Comparison of ENCODE assay signal across 1 cellular context in the genomic region with DNA sequence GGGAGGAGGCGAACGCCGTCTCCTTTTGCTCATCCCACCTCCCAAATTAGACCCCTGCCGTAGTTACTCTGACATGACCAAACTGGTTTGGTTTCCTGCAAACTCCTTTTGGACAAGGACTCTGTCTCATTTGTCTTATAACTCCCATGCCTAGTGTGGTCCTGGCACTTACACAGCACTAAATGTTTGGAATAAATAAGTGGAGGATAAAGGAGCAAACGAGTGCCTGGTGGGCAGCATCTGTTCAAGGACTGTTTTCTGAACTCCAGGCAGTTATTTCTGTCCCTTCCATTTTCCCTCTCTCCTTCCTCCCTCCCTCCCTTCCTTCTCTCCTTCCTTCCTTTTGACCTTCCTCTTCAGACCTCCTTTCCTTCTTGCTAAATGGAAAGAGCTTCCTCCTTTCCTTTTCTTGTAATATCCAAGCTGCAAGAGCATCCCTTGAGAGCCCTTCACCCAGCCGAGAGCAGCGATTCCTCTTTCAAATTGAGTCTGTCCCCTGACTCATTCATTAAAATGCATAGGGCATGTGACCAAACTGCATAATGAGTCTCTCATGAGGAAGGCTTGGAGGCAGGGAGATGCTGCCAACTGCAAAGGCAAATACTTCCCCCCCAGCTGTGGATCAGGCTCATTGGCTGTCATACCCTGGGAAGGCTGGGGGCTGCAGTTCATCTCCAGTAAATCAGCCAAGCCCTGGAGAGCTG.
TF ChIP-seq lines count a peak whose summit lies in the region.

No MANE protein-coding gene starts in this region.

TF ChIP-seq in H1, 55 proteins besides CTCF, POLR2A, EP300 and RAD21:
- no peak for TF ChIP-seq CHD1 (IDR thresholded peaks at IDR 0.05; ENCODE audit: low read depth, low read length)
- TF ChIP-seq JUND (IDR thresholded peaks at IDR 0.05; ENCODE audit: low read length): peak; percentile 67
- peak; percentile 64 to 77; a peak in 1 of 4 replicates for TF ChIP-seq SIN3A (conservative IDR thresholded peaks at IDR 0.05 in 1 of 2, IDR thresholded peaks at IDR 0.05 in 1 of 2; ENCODE audit: low read depth in 1 of 2, low read length in 2 of 2)
- TF ChIP-seq, protein P1, sequence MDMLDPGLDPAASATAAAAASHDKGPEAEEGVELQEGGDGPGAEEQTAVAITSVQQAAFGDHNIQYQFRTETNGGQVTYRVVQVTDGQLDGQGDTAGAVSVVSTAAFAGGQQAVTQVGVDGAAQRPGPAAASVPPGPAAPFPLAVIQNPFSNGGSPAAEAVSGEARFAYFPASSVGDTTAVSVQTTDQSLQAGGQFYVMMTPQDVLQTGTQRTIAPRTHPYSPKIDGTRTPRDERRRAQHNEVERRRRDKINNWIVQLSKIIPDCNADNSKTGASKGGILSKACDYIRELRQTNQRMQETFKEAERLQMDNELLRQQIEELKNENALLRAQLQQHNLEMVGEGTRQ (IDR thresholded peaks at IDR 0.05; ENCODE audit: low read length): peak; percentile 78
- TF ChIP-seq CTBP2 (IDR thresholded peaks at IDR 0.05; ENCODE audit: borderline replicate concordance, insufficient read depth, insufficient read length, low read length): no peak
- peak; percentile 42; the same call in 1 of the 2 replicates for TF ChIP-seq CREB1 (IDR thresholded peaks at IDR 0.05)
- TF ChIP-seq SP1 (IDR thresholded peaks at IDR 0.05; ENCODE audit: low read depth, low read length): 0 out of 2 replicates have a peak, but pooled peaks have one; percentile 44
- peak; percentile 30 for TF ChIP-seq ASH2L (IDR thresholded peaks at IDR 0.05; ENCODE audit: low read length)
- TF ChIP-seq CEBPB (IDR thresholded peaks at IDR 0.05; ENCODE audit: low read depth, low read length): no peak
- no peak for TF ChIP-seq HDAC6 (IDR thresholded peaks at IDR 0.05; ENCODE audit: low read depth, low read length)
- TF ChIP-seq TAF1 (IDR thresholded peaks at IDR 0.05; ENCODE audit: low read depth, low read length): 0 out of 2 replicates have a peak, but pooled peaks have one; percentile 23
- no peak for TF ChIP-seq RNF2 (IDR thresholded peaks at IDR 0.05; ENCODE audit: borderline replicate concordance, low read depth, low read length, missing control alignments, poor library complexity, severe bottlenecking)
- TF ChIP-seq POLR2AphosphoS5 (IDR thresholded peaks at IDR 0.05; ENCODE audit: low read depth, low read length): no peak
- TF ChIP-seq TEAD4 (IDR thresholded peaks at IDR 0.05; ENCODE audit: low read depth, low read length): peak; percentile 4; the same call in 1 of the 2 replicates
- 0 out of 2 replicates have a peak, but pooled peaks have one; percentile 25 for TF ChIP-seq TBP (IDR thresholded peaks at IDR 0.05; ENCODE audit: low read depth, low read length)
- no peak for TF ChIP-seq SAP30 (IDR thresholded peaks at IDR 0.05; ENCODE audit: insufficient read depth, insufficient replicate concordance, low read length)
- TF ChIP-seq, protein P2, sequence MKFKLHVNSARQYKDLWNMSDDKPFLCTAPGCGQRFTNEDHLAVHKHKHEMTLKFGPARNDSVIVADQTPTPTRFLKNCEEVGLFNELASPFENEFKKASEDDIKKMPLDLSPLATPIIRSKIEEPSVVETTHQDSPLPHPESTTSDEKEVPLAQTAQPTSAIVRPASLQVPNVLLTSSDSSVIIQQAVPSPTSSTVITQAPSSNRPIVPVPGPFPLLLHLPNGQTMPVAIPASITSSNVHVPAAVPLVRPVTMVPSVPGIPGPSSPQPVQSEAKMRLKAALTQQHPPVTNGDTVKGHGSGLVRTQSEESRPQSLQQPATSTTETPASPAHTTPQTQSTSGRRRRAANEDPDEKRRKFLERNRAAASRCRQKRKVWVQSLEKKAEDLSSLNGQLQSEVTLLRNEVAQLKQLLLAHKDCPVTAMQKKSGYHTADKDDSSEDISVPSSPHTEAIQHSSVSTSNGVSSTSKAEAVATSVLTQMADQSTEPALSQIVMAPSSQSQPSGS (IDR thresholded peaks at IDR 0.05; ENCODE audit: low read length): peak; percentile 35; the same call in 1 of the 2 replicates
